8 cellular contexts compared by ENCODE assay signal in genomic region chr17:2595200-2595599, GRCh38. TPM values are rescaled to one million over a fixed set of nuclear protein-coding genes. Genes with fewer than 3 reads are reported as not detected.
DNase-seq lines count a peak whose midpoint lies in the region; ATAC-seq and TF ChIP-seq lines count a peak whose summit lies in the region.

No MANE protein-coding gene starts in this region.

- H3K4me1 ChIP-seq in cardiac muscle cell (ENCODE audit: low read depth): peaks cover 16% of the 10 kb centered on the region
- H3K4me1 ChIP-seq in mesenchymal stem cell (ENCODE audit: control insufficient read depth, insufficient read depth, low read depth, low read length): peaks cover 3% of the 10 kb centered on the region
- peaks cover 5% of the 10 kb centered on the region in 2 donors for H3K4me1 ChIP-seq in uterus

- intact Hi-C loops in left ventricle myocardium superior (cut with micrococcal nuclease) (no loop called here), uterus (cut with DNase I; ENCODE audit: low total_unique reads) (loop anchor here (10.0 kb wide), 1 partner anchor 110 kb away; no protein-coding TSS in a partner anchor)

- ATAC-seq in left ventricle myocardium superior (no peak), HG02763 (IDR thresholded peaks at IDR 0.05; ENCODE audit: unreplicated experiment) (no peak), HG03039 (IDR thresholded peaks at IDR 0.05; ENCODE audit: unreplicated experiment) (no peak)

- no peak overlapping the region for H3K14ac ChIP-seq in mesenchymal stem cell (ENCODE audit: low read length in 2 of 2)

- H3K4me3 ChIP-seq in cardiac muscle cell (peak overlapping the region; percentile 91), astrocyte of the spinal cord (ENCODE audit: low read depth, low read length) (peak overlapping the region; percentile 96), mesenchymal stem cell (ENCODE audit: insufficient read depth in 1 of 2, low read depth in 1 of 2, low read length in 2 of 2) (peak overlapping the region in 1 of 2 experiments; percentile 99), uterus (peak overlapping the region; percentile 73 to 83)

- H3K23ac ChIP-seq in mesenchymal stem cell (ENCODE audit: low read length in 2 of 2): no peak overlapping the region

- H4K8ac ChIP-seq in mesenchymal stem cell (ENCODE audit: low read length): no peak overlapping the region

- no peak overlapping the region for H3K18ac ChIP-seq in mesenchymal stem cell (ENCODE audit: low read depth in 1 of 2, low read length in 2 of 2)

- H4K91ac ChIP-seq in mesenchymal stem cell (ENCODE audit: low read length): no peak overlapping the region

- no peak for TF ChIP-seq CTCF in cardiac muscle cell (IDR thresholded peaks at IDR 0.05; ENCODE audit: low read depth, low read length)
- TF ChIP-seq CTCF in astrocyte of the spinal cord (IDR thresholded peaks at IDR 0.05; ENCODE audit: low read depth, low read length): no peak
- TF ChIP-seq CTCF in uterus (IDR thresholded peaks at IDR 0.05): no peak

- H3K79me1 ChIP-seq in mesenchymal stem cell (replicated peaks; ENCODE audit: low read length, poor library complexity, severe bottlenecking): no peaks in the 10 kb centered on the region

- no peak overlapping the region for H2BK15ac ChIP-seq in mesenchymal stem cell (ENCODE audit: low read depth, poor library complexity, severe bottlenecking)

- H2AK5ac ChIP-seq in mesenchymal stem cell (ENCODE audit: low read length, severe bottlenecking): no peak overlapping the region

- no peak overlapping the region for H2BK120ac ChIP-seq in mesenchymal stem cell (ENCODE audit: low read depth, low read length)

- H3K36me3 ChIP-seq in cardiac muscle cell (no peaks in the 10 kb centered on the region), mesenchymal stem cell (ENCODE audit: control insufficient read depth in 1 of 2, insufficient read depth in 2 of 2, low read depth in 1 of 2, low read length in 2 of 2) (no peaks in the 10 kb centered on the region), uterus (no peaks in the 10 kb centered on the region)

- DNase-seq in cardiac muscle cell (ENCODE audit: low read depth in 1 of 2, low spot score in 1 of 2): no peak
- DNase-seq in left ventricle myocardium superior: no peak
- no peak for DNase-seq in astrocyte of the spinal cord (ENCODE audit: low read depth, low spot score)
- peak; percentile 22 for DNase-seq in mesenchymal stem cell
- no peak for DNase-seq in uterus
- no peak for DNase-seq in kidney tubule cell (ENCODE audit: low spot score)

- H3K27me3 ChIP-seq in cardiac muscle cell (no peaks in the 10 kb centered on the region), mesenchymal stem cell (ENCODE audit: control insufficient read depth in 1 of 2, insufficient read depth in 1 of 2, low read length in 2 of 2) (no peaks in the 10 kb centered on the region), uterus (no peaks in the 10 kb centered on the region)

- H3K9me3 ChIP-seq in cardiac muscle cell (ENCODE audit: low read depth) (no peaks in the 10 kb centered on the region), mesenchymal stem cell (ENCODE audit: control insufficient read depth, low read length) (no peaks in the 10 kb centered on the region), uterus (no peaks in the 10 kb centered on the region)

- in situ Hi-C loops in astrocyte of the spinal cord (cut with HindIII; ENCODE audit: low sequenced_read_pairs): no loop called here

- 11% methylated on average over 4 of the region's 4 CpGs for WGBS in mesenchymal stem cell

- H3K9ac ChIP-seq in mesenchymal stem cell (ENCODE audit: low read length): peak overlapping the region; percentile 97

- no peak for TF ChIP-seq POLR2A in uterus (IDR thresholded peaks at IDR 0.05)

- H3K27ac ChIP-seq in cardiac muscle cell (peak overlapping the region; percentile 98), mesenchymal stem cell (ENCODE audit: low read length, poor library complexity, severe bottlenecking) (no peak overlapping the region), uterus (peak overlapping the region; percentile 98)

- peak overlapping the region; percentile 8 for H3K4me2 ChIP-seq in mesenchymal stem cell (ENCODE audit: low read length, poor library complexity, severe bottlenecking)

- H2BK12ac ChIP-seq in mesenchymal stem cell (ENCODE audit: low read length in 2 of 2): no peak overlapping the region

- no peak overlapping the region for H2AFZ ChIP-seq in mesenchymal stem cell (ENCODE audit: low read depth, low read length)

- H2BK5ac ChIP-seq in mesenchymal stem cell (ENCODE audit: low read depth, low read length, poor library complexity, severe bottlenecking): no peak overlapping the region

- H3K4ac ChIP-seq in mesenchymal stem cell (ENCODE audit: low read depth in 1 of 2, low read length in 2 of 2): no peak overlapping the region

RNA-seq across cellular contexts. Expression of gene PAFAH1B1, which starts 1.7 kb away (rescaled TPM):
- total RNA-seq in cardiac muscle cell: 46.5 and 79.3 TPM in 2 replicates
- 49.3 and 106 TPM in 2 replicates for polyA plus RNA-seq in cardiac muscle cell
- total RNA-seq in left ventricle myocardium superior: 107 TPM
- 68.6 TPM for polyA plus RNA-seq in mesenchymal stem cell (2013, experiment 1 of 2)
- polyA plus RNA-seq in mesenchymal stem cell (2013, experiment 2 of 2): 68.2 TPM
- total RNA-seq in uterus: 100 to 1,000 TPM in 3 of 4 donors, 10 to 100 TPM in 1; 84.4 to 189 (median 159) TPM
